ENCODE assay signal across 8 cellular contexts in genomic region chr17:81238815-81239713, GRCh38. TPM values are rescaled to one million over a fixed set of nuclear protein-coding genes. Genes with fewer than 3 reads are reported as not detected.
A peak's percentile ranks its signal among the peaks of the same experiment; 100 is the strongest.
DNase-seq lines count a peak whose midpoint lies in the region; ATAC-seq and TF ChIP-seq lines count a peak whose summit lies in the region.

TSS of gene NDUFAF8 (plus strand) at chr17:81239318. CDS start at chr17:81239364, 46 bp downstream.
TSS of gene TEPSIN (minus strand) at chr17:81239055. CDS start at chr17:81239033, 22 bp downstream.

- peak within 1 kb of the TSS; percentile 95 for H3K27ac Mint-ChIP-seq in activated T-helper 2 cell treated with anti-CD3 and anti-CD28 coated beads, Interferon-gamma antibody, Interleukin-2, Interleukin-4, amounts not matched to agents 10 μg/mL and 5 μg/mL and 100 μg/mL, durations not matched to agents 14 hours and 24 hours and 36 hours
- H3K27ac Mint-ChIP-seq in naive thymus-derived CD8-positive, alpha-beta T cell = peak within 1 kb of the TSS; percentile 68 to 95 (median 89)

- H3K27ac ChIP-seq in RWPE2 (ENCODE audit: poor library complexity, severe bottlenecking) = peak within 1 kb of the TSS; percentile 67

- H3K4me3 ChIP-seq in RWPE2 (ENCODE audit: severe bottlenecking) = peak within 1 kb of the TSS; percentile 97
- peak within 1 kb of the TSS; percentile 67 for H3K4me3 ChIP-seq in fibroblast of mammary gland (ENCODE audit: control insufficient read depth, low read depth, low read length)

- H3K9me3 Mint-ChIP-seq in activated T-helper 2 cell treated with anti-CD3 and anti-CD28 coated beads, Interferon-gamma antibody, Interleukin-2, Interleukin-4, amounts not matched to agents 10 μg/mL and 5 μg/mL and 100 μg/mL, durations not matched to agents 14 hours and 24 hours and 36 hours = no peaks in the 10 kb centered on the region
- H3K9me3 Mint-ChIP-seq in naive thymus-derived CD8-positive, alpha-beta T cell = no peaks in the 10 kb centered on the region

- POLR2A ChIA-PET in naive thymus-derived CD8-positive, alpha-beta T cell (lab: Charles Lee) = interaction anchor here (0.6 to 3.9 kb wide), 15 partner anchors 9 to 1291 kb away, joined by 3 to 43 read pairs (median 6); partner anchors contain the start of genes ACTG1, CEP131, FAAP100 and MRPL12

- peaks cover 32% of the 10 kb centered on the region for H3K36me3 Mint-ChIP-seq in activated T-helper 2 cell treated with anti-CD3 and anti-CD28 coated beads, Interferon-gamma antibody, Interleukin-2, Interleukin-4, amounts not matched to agents 10 μg/mL and 5 μg/mL and 100 μg/mL, durations not matched to agents 14 hours and 24 hours and 36 hours (ENCODE audit: low read depth)
- peaks cover 0 to 3% (median 0%) of the 10 kb centered on the region in 3 donors for H3K36me3 Mint-ChIP-seq in naive thymus-derived CD8-positive, alpha-beta T cell

- H3K36me3 ChIP-seq in RWPE2 (ENCODE audit: low read depth) = peaks cover 17% of the 10 kb centered on the region

- H3K4me3 Mint-ChIP-seq in activated T-helper 2 cell treated with anti-CD3 and anti-CD28 coated beads, Interferon-gamma antibody, Interleukin-2, Interleukin-4, amounts not matched to agents 10 μg/mL and 5 μg/mL and 100 μg/mL, durations not matched to agents 14 hours and 24 hours and 36 hours (ENCODE audit: low read depth) = peak within 1 kb of the TSS; percentile 96
- H3K4me3 Mint-ChIP-seq in naive thymus-derived CD8-positive, alpha-beta T cell = peak within 1 kb of the TSS; percentile 88 to 95 (median 93)

- intact Hi-C loops in activated T-helper 2 cell treated with anti-CD3 and anti-CD28 coated beads, Interferon-gamma antibody, Interleukin-2, Interleukin-4, amounts not matched to agents 10 μg/mL and 5 μg/mL and 100 μg/mL, durations not matched to agents 14 hours and 24 hours and 36 hours (cut with micrococcal nuclease) = loop anchor here (1.0 to 5.0 kb wide), 2 partner anchors 16 to 248 kb away; no protein-coding TSS in a partner anchor

- peak; percentile 97 for ATAC-seq in RWPE2 (ENCODE audit: low read depth)
- ATAC-seq in naive thymus-derived CD8-positive, alpha-beta T cell = peak; percentile 96

- no peaks in the 10 kb centered on the region for H3K9me3 ChIP-seq in RWPE2 (ENCODE audit: severe bottlenecking)

- H3K4me1 Mint-ChIP-seq in activated T-helper 2 cell treated with anti-CD3 and anti-CD28 coated beads, Interferon-gamma antibody, Interleukin-2, Interleukin-4, amounts not matched to agents 10 μg/mL and 5 μg/mL and 100 μg/mL, durations not matched to agents 14 hours and 24 hours and 36 hours (ENCODE audit: low read depth) = peaks cover 20% of the 10 kb centered on the region
- H3K4me1 Mint-ChIP-seq in naive thymus-derived CD8-positive, alpha-beta T cell = peaks cover 13 to 56% (median 46%) of the 10 kb centered on the region in 4 donors

- no peaks in the 10 kb centered on the region for H3K4me1 ChIP-seq in RWPE2 (ENCODE audit: insufficient read depth, poor library complexity, severe bottlenecking)

- peak; percentile 100 for DNase-seq in EH (ENCODE audit: low read depth)
- DNase-seq in H4 (ENCODE audit: low spot score) = peak; percentile 99
- DNase-seq in LoVo (ENCODE audit: low spot score) = peak; percentile 99
- peak; percentile 98 for DNase-seq in RWPE2 (ENCODE audit: low spot score)
- peak; percentile 97 for DNase-seq in activated T-helper 2 cell treated with anti-CD3 and anti-CD28 coated beads, Interferon-gamma antibody, Interleukin-2, Interleukin-4, amounts not matched to agents 10 μg/mL and 5 μg/mL and 100 μg/mL, durations not matched to agents 14 hours and 24 hours and 36 hours (ENCODE audit: low spot score)
- DNase-seq in fibroblast of mammary gland (ENCODE audit: low read depth) = peak; percentile 99
- peak; percentile 90 to 98 (median 96) for DNase-seq in naive thymus-derived CD8-positive, alpha-beta T cell
- peak; percentile 92 to 97 (median 94) for DNase-seq in stimulated activated naive CD4-positive, alpha-beta T cell (lab: John Stamatoyannopoulos, UW)

- TF ChIP-seq CTCF in RWPE2 (IDR thresholded peaks at IDR 0.05; ENCODE audit: poor library complexity, severe bottlenecking) (no peak), fibroblast of mammary gland (conservative IDR thresholded peaks at IDR 0.05; ENCODE audit: control insufficient read depth, insufficient read depth, low read depth, low read length) (no peak)

- H3K27me3 Mint-ChIP-seq in activated T-helper 2 cell treated with anti-CD3 and anti-CD28 coated beads, Interferon-gamma antibody, Interleukin-2, Interleukin-4, amounts not matched to agents 10 μg/mL and 5 μg/mL and 100 μg/mL, durations not matched to agents 14 hours and 24 hours and 36 hours (ENCODE audit: low read depth) = no peaks in the 10 kb centered on the region
- no peaks in the 10 kb centered on the region for H3K27me3 Mint-ChIP-seq in naive thymus-derived CD8-positive, alpha-beta T cell

- no peaks in the 10 kb centered on the region for H3K27me3 ChIP-seq in RWPE2 (ENCODE audit: insufficient read depth, poor library complexity, severe bottlenecking)

RNA-seq across cellular contexts. Expression of gene NDUFAF8, which starts in this region (rescaled TPM):
- total RNA-seq in H4 (2014; rRNA removed; shearing (Covaris generic)) = 47.4 and 77.7 TPM in 2 replicates
- total RNA-seq in activated T-helper 2 cell treated with anti-CD3 and anti-CD28 coated beads, Interferon-gamma antibody, Interleukin-2, Interleukin-4, amounts not matched to agents 10 μg/mL and 5 μg/mL and 100 μg/mL, durations not matched to agents 14 hours and 24 hours and 36 hours = 57.7 and 58.1 TPM in 2 replicates
- 10 to 100 TPM; 50.8 to 53.3 TPM for total RNA-seq in naive thymus-derived CD8-positive, alpha-beta T cell
- 100 to 1,000 TPM in 2 of 3 donors, 10 to 100 TPM in 1; 85.2 to 135 (median 107) TPM for polyA plus RNA-seq in naive thymus-derived CD8-positive, alpha-beta T cell

RNA-seq across cellular contexts. Expression of gene TEPSIN, which starts in this region (rescaled TPM):
- total RNA-seq in H4 (2014; rRNA removed; shearing (Covaris generic)) = 3.4 and 4.0 TPM in 2 replicates
- total RNA-seq in activated T-helper 2 cell treated with anti-CD3 and anti-CD28 coated beads, Interferon-gamma antibody, Interleukin-2, Interleukin-4, amounts not matched to agents 10 μg/mL and 5 μg/mL and 100 μg/mL, durations not matched to agents 14 hours and 24 hours and 36 hours = 33.4 and 39.1 TPM in 2 replicates
- 100 to 1,000 TPM; 122 to 136 TPM for total RNA-seq in naive thymus-derived CD8-positive, alpha-beta T cell
- 1 to 10 TPM; 2.7 to 2.8 (median 2.8) TPM for polyA plus RNA-seq in naive thymus-derived CD8-positive, alpha-beta T cell

Comparison
In these comparisons a context has a peak if more than half of its experiments do, and no peak if none do; other contexts are left out.
1. Peak in every context shown above with its lines: DNase-seq, ATAC-seq, H3K4me3 ChIP-seq and H3K27ac ChIP-seq.